In genomic region chr2:218895326-218895725, GRCh38 we compare ENCODE assay signal across 15 cellular contexts. TPM values are rescaled to one million over a fixed set of nuclear protein-coding genes. Genes with fewer than 3 reads are reported as not detected.
DNase-seq lines count a peak whose midpoint lies in the region; ATAC-seq and TF ChIP-seq lines count a peak whose summit lies in the region.
"Had no signal": no experiment of that assay in that cellular context is flagged by ENCODE, and none has a peak within 500 bp of the region (broad histone marks: within the 10 kb centered on the region; RNA-seq: fewer than 3 reads in every experiment).

No MANE protein-coding gene starts in this region.

- H2AFZ ChIP-seq in OCI-LY1 (ENCODE audit: low read length), result no peak overlapping the region

- H3K4me1 Mint-ChIP-seq in stimulated activated memory B cell treated with anti-CD40 and anti-IgM and Interleukin-4, amounts not matched to agents 10 μg/mL and 1 μg/mL and 100 μg/mL, for 72 hours, result peaks cover 63% of the 10 kb centered on the region
- peaks cover 19% of the 10 kb centered on the region for H3K4me1 Mint-ChIP-seq in chondrocyte (ENCODE audit: low read depth)

- no peak overlapping the region; the same call in 1 of the 2 replicates for H3K4me2 ChIP-seq in OCI-LY1 (ENCODE audit: low read length)

- H3F3A ChIP-seq in OCI-LY1 (ENCODE audit: insufficient read depth, low read length), result no peaks in the 10 kb centered on the region

- no peak overlapping the region for H3K9ac ChIP-seq in OCI-LY1 (ENCODE audit: low read length)

- H3K27ac ChIP-seq in OCI-LY1 (ENCODE audit: low read depth, low read length, poor library complexity, severe bottlenecking), result peak overlapping the region; percentile 77
- H3K27ac ChIP-seq in epithelial cell of prostate, result peak overlapping the region; percentile 53
- no peak overlapping the region for H3K27ac ChIP-seq in dorsolateral prefrontal cortex

- H3K9me3 Mint-ChIP-seq in stimulated activated memory B cell treated with anti-CD40 and anti-IgM and Interleukin-4, amounts not matched to agents 10 μg/mL and 1 μg/mL and 100 μg/mL, for 72 hours, result no peaks in the 10 kb centered on the region
- H3K9me3 Mint-ChIP-seq in chondrocyte (ENCODE audit: low read depth), result no peaks in the 10 kb centered on the region

- H3K4me3 ChIP-seq in OCI-LY1 (ENCODE audit: low read depth, low read length, poor library complexity, severe bottlenecking) (no peak overlapping the region), dorsolateral prefrontal cortex (no peak overlapping the region)
- H3K4me3 ChIP-seq: spleen had no signal

- intact Hi-C loops in dorsolateral prefrontal cortex (cut with DNase I), result loop anchor here in 1 of 2 donors (5.0 kb wide), 1 partner anchor 67 kb away; no protein-coding TSS in a partner anchor

- H3K4me1 ChIP-seq in OCI-LY1 (ENCODE audit: insufficient read depth, low read length, severe bottlenecking), result peaks cover 64% of the 10 kb centered on the region

- H3K36me3 ChIP-seq in OCI-LY1 (ENCODE audit: insufficient read depth, low read length), result 0 out of 2 replicates have a peak, but pooled peaks cover 3% of the 10 kb centered on the region
- H3K36me3 ChIP-seq: spleen had no signal

- no peaks in the 10 kb centered on the region for H3K79me2 ChIP-seq in OCI-LY1 (ENCODE audit: insufficient read depth, low read length)

- no peaks in the 10 kb centered on the region for H3K9me3 ChIP-seq in OCI-LY1 (ENCODE audit: low read length)
- H3K9me3 ChIP-seq: spleen had no signal

- peak; percentile 24 for DNase-seq in activated CD8-positive, alpha-beta memory T cell treated with anti-CD3 and anti-CD28 coated beads, Interleukin-2, amount 50 U/mL, for 4 hours
- DNase-seq in activated CD8-positive, alpha-beta memory T cell treated with anti-CD3 and anti-CD28 coated beads, Interleukin-2, amount 50 U/mL, for 48 hours, result no peak
- DNase-seq in epithelial cell of prostate (ENCODE audit: low read depth, low spot score), result no peak
- DNase-seq in SHP77 treated with DMSO at 0.1 percent for 48 hours (lab: John Stamatoyannopoulos, UW), result no peak
- no peak for DNase-seq in chondrocyte (ENCODE audit: low spot score)
- no peak for DNase-seq in dorsolateral prefrontal cortex
- DNase-seq: activated CD4-positive, alpha-beta T cell treated with anti-CD3 and anti-CD28 coated beads for 4 hours; AML-193; effector CD8-positive, alpha-beta T cell; hippocampal formation; NCI-H2029 treated with DMSO at 0.1 percent for 48 hours; spleen; stimulated activated CD8-positive, alpha-beta memory T cell treated with anti-CD3 and anti-CD28 coated beads, Interleukin-4, amount 100 ng/mL, for 48 hours had no signal

- TF ChIP-seq CTCF in OCI-LY1 (IDR thresholded peaks at IDR 0.05; ENCODE audit: low read length), result no peak
- no peak for TF ChIP-seq CTCF in chondrocyte (IDR thresholded peaks at IDR 0.05)
- TF ChIP-seq CTCF in dorsolateral prefrontal cortex (IDR thresholded peaks at IDR 0.05 in 54 of 56, conservative IDR thresholded peaks at IDR 0.05 in 2 of 56; ENCODE audit: low read depth in 1 of 56, partially characterized antibody in 56 of 56), result no peak

- H4K20me1 ChIP-seq in OCI-LY1 (ENCODE audit: insufficient read depth, low read length), result no peaks in the 10 kb centered on the region

- peaks cover 3% of the 10 kb centered on the region for H3K27me3 Mint-ChIP-seq in stimulated activated memory B cell treated with anti-CD40 and anti-IgM and Interleukin-4, amounts not matched to agents 10 μg/mL and 1 μg/mL and 100 μg/mL, for 72 hours
- peaks cover 45% of the 10 kb centered on the region for H3K27me3 Mint-ChIP-seq in chondrocyte (ENCODE audit: low read depth)

- no peaks in the 10 kb centered on the region for H3K9me2 ChIP-seq in OCI-LY1 (ENCODE audit: low read depth, low read length)

- H3K4me3 Mint-ChIP-seq in stimulated activated memory B cell treated with anti-CD40 and anti-IgM and Interleukin-4, amounts not matched to agents 10 μg/mL and 1 μg/mL and 100 μg/mL, for 72 hours, result peak overlapping the region; percentile 30
- no peak overlapping the region for H3K4me3 Mint-ChIP-seq in chondrocyte (ENCODE audit: unreplicated experiment)

- ATAC-seq in stimulated activated memory B cell treated with anti-CD40 and anti-IgM and Interleukin-4, amounts not matched to agents 10 μg/mL and 1 μg/mL and 100 μg/mL, for 72 hours, result no peak

- H3K27me3 ChIP-seq in OCI-LY1 (ENCODE audit: insufficient read depth, low read length), result no peaks in the 10 kb centered on the region
- H3K27me3 ChIP-seq in dorsolateral prefrontal cortex, result peaks cover 0 to 56% (median 33%) of the 10 kb centered on the region in 45 donors

- no peaks in the 10 kb centered on the region for H3K36me3 Mint-ChIP-seq in stimulated activated memory B cell treated with anti-CD40 and anti-IgM and Interleukin-4, amounts not matched to agents 10 μg/mL and 1 μg/mL and 100 μg/mL, for 72 hours
- peaks cover 2% of the 10 kb centered on the region for H3K36me3 Mint-ChIP-seq in chondrocyte (ENCODE audit: low read depth)

- H3K27ac Mint-ChIP-seq in stimulated activated memory B cell treated with anti-CD40 and anti-IgM and Interleukin-4, amounts not matched to agents 10 μg/mL and 1 μg/mL and 100 μg/mL, for 72 hours, result peak overlapping the region; percentile 62
- H3K27ac Mint-ChIP-seq in chondrocyte (ENCODE audit: unreplicated experiment), result no peak overlapping the region

RNA-seq across cellular contexts. Expression of gene WNT10A, which starts 14.7 kb away (rescaled TPM):
- total RNA-seq in chondrocyte, result not detected in 3 replicates
- 1 to 10 TPM in 70 of 120 experiments, under 1 TPM in 49, not detected in 1; 0.25 to 3.3 (median 1.1) TPM for total RNA-seq in dorsolateral prefrontal cortex

RNA-seq across cellular contexts. Expression of gene WNT6, which starts 35.7 kb away (rescaled TPM):
- not detected in 3 replicates for total RNA-seq in chondrocyte
- total RNA-seq in dorsolateral prefrontal cortex, result 1 to 10 TPM in 58 of 120 experiments, under 1 TPM in 56, not detected in 6; 0.31 to 4.9 (median 1.0) TPM

Comparison
In these comparisons a context has a peak if more than half of its experiments do, and no peak if none do; other contexts are left out.
1. H3K27ac ChIP-seq: peak in OCI-LY1 (single experiment) and epithelial cell of prostate (single experiment); none in dorsolateral prefrontal cortex (0 of 59).